Comparison of ENCODE assay signal across 10 cellular contexts in the genomic region with DNA sequence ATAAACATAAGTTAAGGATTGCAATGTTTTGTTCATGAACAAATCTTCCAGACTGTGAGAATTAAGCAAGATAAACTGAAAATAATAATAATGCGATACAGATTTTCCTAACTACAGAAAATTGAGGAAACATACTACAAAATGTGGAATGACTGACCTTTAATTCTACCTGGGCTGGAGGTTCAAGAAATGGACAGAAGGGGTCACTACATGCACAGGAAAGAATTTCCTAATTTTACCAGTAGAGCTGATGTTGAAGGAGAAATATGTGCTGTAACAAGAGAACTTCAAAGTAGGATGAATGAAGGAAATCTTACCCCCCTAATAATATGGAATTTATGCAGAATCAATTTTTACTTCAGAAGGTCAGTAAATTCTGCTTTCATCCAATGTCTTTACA.
DNase-seq lines count a peak whose midpoint lies in the region; ATAC-seq and TF ChIP-seq lines count a peak whose summit lies in the region.
"Had no signal": no experiment of that assay in that cellular context is flagged by ENCODE, and none has a peak within 500 bp of the region (broad histone marks: within the 10 kb centered on the region; RNA-seq: fewer than 3 reads in every experiment).

No MANE protein-coding gene starts in this region.

- no peak overlapping the region for H2AFZ ChIP-seq in KMS-11 (ENCODE audit: low read depth)

- DNase-seq in ELR (ENCODE audit: low read depth) (peak; percentile 38), adipocyte (ENCODE audit: low read depth) (peak; percentile 44), midbrain (lab: John Stamatoyannopoulos, UW) (peak; percentile 0), COLO668 (lab: John Stamatoyannopoulos, UW; ENCODE audit: unreplicated experiment) (no peak), suprapubic skin (ENCODE audit: low spot score in 2 of 2) (no peak), caudate nucleus (lab: John Stamatoyannopoulos, UW) (no peak)
- DNase-seq: aorta; stimulated activated naive CD8-positive, alpha-beta T cell treated with anti-CD3 and anti-CD28 coated beads, Interleukin-15, amount 100 ng/mL, for 72 hours had no signal

- H4K20me1 ChIP-seq in KMS-11 (ENCODE audit: insufficient read depth): no peaks in the 10 kb centered on the region

- no peak overlapping the region for H3K4me2 ChIP-seq in KMS-11

- H3K27ac ChIP-seq in KMS-11: no peak overlapping the region
- H3K27ac ChIP-seq in suprapubic skin: no peak overlapping the region
- H3K27ac ChIP-seq in caudate nucleus (ENCODE audit: low read depth, low read length): no peak overlapping the region

- no peak for ATAC-seq in HG03139 (IDR thresholded peaks at IDR 0.05; ENCODE audit: unreplicated experiment)
- ATAC-seq: stimulated activated naive CD8-positive, alpha-beta T cell treated with anti-CD3 and anti-CD28 coated beads, Interleukin-15, amount 100 ng/mL, for 72 hours had no signal

- no peaks in the 10 kb centered on the region for H3K4me1 ChIP-seq in KMS-11 (ENCODE audit: low read depth, poor library complexity, severe bottlenecking)
- no peaks in the 10 kb centered on the region for H3K4me1 ChIP-seq in adipocyte (ENCODE audit: control insufficient read depth, insufficient read depth, low read length)
- H3K4me1 ChIP-seq in suprapubic skin: no peaks in the 10 kb centered on the region

- TF ChIP-seq EP300 in suprapubic skin (IDR thresholded peaks at IDR 0.05): no peak

- WGBS in suprapubic skin: 95% methylated on average over 1 of the region's 1 CpG

- no peak for TF ChIP-seq POLR2A in suprapubic skin (IDR thresholded peaks at IDR 0.05)

- no peak overlapping the region for H3K9ac ChIP-seq in KMS-11
- no peak overlapping the region for H3K9ac ChIP-seq in adipocyte (ENCODE audit: low read length)

- H3K9me3 ChIP-seq in adipocyte (ENCODE audit: control insufficient read depth, low read length) (peaks cover 9% of the 10 kb centered on the region), suprapubic skin (no peaks in the 10 kb centered on the region)

- no peaks in the 10 kb centered on the region for H3K27me3 ChIP-seq in KMS-11 (ENCODE audit: insufficient read depth, low read depth)
- H3K27me3 ChIP-seq in adipocyte (replicated peaks; ENCODE audit: control insufficient read depth, insufficient read depth, low read length): no peaks in the 10 kb centered on the region
- no peaks in the 10 kb centered on the region for H3K27me3 ChIP-seq in suprapubic skin

- peak; percentile 36 for TF ChIP-seq CTCF in KMS-11 (conservative IDR thresholded peaks at IDR 0.05; ENCODE audit: low read depth, low read length)
- no peak for TF ChIP-seq CTCF in suprapubic skin (IDR thresholded peaks at IDR 0.05)

- H3K36me3 ChIP-seq in KMS-11 (ENCODE audit: insufficient read depth) (no peaks in the 10 kb centered on the region), adipocyte (ENCODE audit: control insufficient read depth, insufficient read depth, low read length, severe bottlenecking) (no peaks in the 10 kb centered on the region), suprapubic skin (no peaks in the 10 kb centered on the region)

- H3K79me2 ChIP-seq in KMS-11 (ENCODE audit: insufficient read depth, low read depth): no peaks in the 10 kb centered on the region

- no peak overlapping the region for H3K4me3 ChIP-seq in KMS-11 (IDR thresholded peaks at IDR 0.05; ENCODE audit: insufficient read depth, low read depth, low read length)
- H3K4me3 ChIP-seq in adipocyte (ENCODE audit: low read length): no peak overlapping the region
- H3K4me3 ChIP-seq in suprapubic skin: no peak overlapping the region

Comparison
In these comparisons a context has a peak if more than half of its experiments do, and no peak if none do; other contexts are left out.
1. DNase-seq: peak in ELR (single experiment), adipocyte (single experiment) and midbrain (single experiment); none in COLO668 (single experiment), suprapubic skin (0 of 2) and caudate nucleus (0 of 61).